In genomic region chr2:106623424-106623823, GRCh38 we compare ENCODE assay signal across 23 cellular contexts.
"Had no signal": no experiment of that assay in that cellular context is flagged by ENCODE, and none has a peak within 500 bp of the region (broad histone marks: within the 10 kb centered on the region; RNA-seq: fewer than 3 reads in every experiment).

No MANE protein-coding gene starts in this region.

- H3K36me3 ChIP-seq: SJSA1 had no signal

- H3K27me3 ChIP-seq: SJSA1 had no signal

- H3K4me3 ChIP-seq: SJSA1, SK-N-MC had no signal

- H3K4me1 ChIP-seq: SJSA1 had no signal

- H3K9me3 ChIP-seq: SJSA1 had no signal

- ATAC-seq: HepG2, T-cell had no signal

- H3K27ac ChIP-seq: SJSA1, SK-N-MC had no signal

- DNase-seq: IMR-90, Karpas-422, KG1, MV-4-11, NCI-H1048, NCI-H1105, NCI-H1436 treated with DMSO at 0.1 percent for 48 hours, NCI-H1694, NCI-H187 treated with DMSO at 0.1 percent for 48 hours, NCI-H2029 treated with DMSO at 0.1 percent for 48 hours, NCI-H2171, NCI-H226, NCI-H446, NCI-H510A, NCI-H524 treated with DMSO at 0.1 percent for 48 hours, NCI-H69, Right ventricle myocardium superior, RPMI8226, SIG-M5, T-cell had no signal
